Comparison of ENCODE assay signal across 7 cellular contexts in the genomic region with DNA sequence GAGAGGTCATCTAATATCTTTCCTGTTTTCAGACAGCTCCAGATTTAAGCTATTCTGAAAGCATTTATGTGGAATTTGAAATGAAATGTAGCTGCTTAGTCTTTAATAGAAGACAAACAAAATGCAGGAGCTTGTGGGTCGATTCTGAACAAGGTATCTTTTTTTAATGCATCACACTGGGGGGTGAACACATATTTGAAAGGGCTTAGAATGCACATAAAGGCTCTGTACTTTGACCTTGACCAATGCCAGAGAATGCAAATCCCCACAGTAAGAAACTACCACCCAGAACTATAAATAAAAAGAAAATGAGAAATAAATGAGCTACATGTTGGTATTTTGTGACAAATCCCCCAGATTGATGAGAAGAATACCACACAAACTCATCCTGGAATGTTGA.
"Had no signal": no experiment of that assay in that cellular context is flagged by ENCODE, and none has a peak within 500 bp of the region (broad histone marks: within the 10 kb centered on the region; RNA-seq: fewer than 3 reads in every experiment).

No MANE protein-coding gene starts in this region.

- FAIRE-seq: H1, H54, HTR-8/SVneo had no signal

- DNase-seq: H9, HCEC 1CT, KBM-7 had no signal

- ATAC-seq: GM23338 had no signal

- H3K4me2 ChIP-seq: GM23338 had no signal

- H2AFZ ChIP-seq: GM23338 had no signal

- H3K4me3 ChIP-seq: GM23338 had no signal
